Comparison of ENCODE assay signal across 16 cellular contexts in the genomic region with DNA sequence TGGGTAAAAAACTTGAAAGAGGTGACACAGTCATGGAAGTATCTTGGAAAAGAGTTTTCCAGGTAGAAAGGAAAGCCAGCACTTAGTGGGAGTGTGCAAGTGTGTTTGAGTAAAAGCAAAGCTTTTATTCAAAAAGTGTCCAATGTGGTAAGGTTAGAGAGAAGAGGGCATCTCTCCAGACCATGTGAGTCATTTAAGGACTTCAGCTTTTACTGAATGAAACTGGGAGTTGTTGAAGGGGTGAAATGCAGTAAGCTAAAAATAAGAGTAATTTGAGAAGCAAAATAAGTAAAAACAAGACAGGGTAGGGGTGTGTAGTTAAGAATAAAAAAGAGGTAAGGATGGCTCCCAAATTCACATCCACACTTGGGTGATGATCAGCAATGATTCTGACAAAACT.
DNase-seq lines count a peak whose midpoint lies in the region; ATAC-seq and TF ChIP-seq lines count a peak whose summit lies in the region.
"Had no signal": no experiment of that assay in that cellular context is flagged by ENCODE, and none has a peak within 500 bp of the region (broad histone marks: within the 10 kb centered on the region; RNA-seq: fewer than 3 reads in every experiment).

No MANE protein-coding gene starts in this region.

- no peaks in the 10 kb centered on the region for H3K27me3 Mint-ChIP-seq in natural killer cell treated with Interleukin-12 subunit alpha and Interleukin-12 subunit beta and Interleukin-15 and Interleukin-18, amount 100 ng/mL, for 72 hours
- H3K27me3 Mint-ChIP-seq: activated CD8-positive, alpha-beta T cell treated with anti-CD3 and anti-CD28 coated beads for 36 hours; IgD-negative memory B cell had no signal

- intact Hi-C loops in left cardiac atrium (cut with DNase I), result no loop called here

- ATAC-seq in GM18520 (IDR thresholded peaks at IDR 0.05; ENCODE audit: unreplicated experiment) (peak; percentile 96), GM21529 (IDR thresholded peaks at IDR 0.05; ENCODE audit: unreplicated experiment) (peak; percentile 100), HG03103 (IDR thresholded peaks at IDR 0.05; ENCODE audit: low read depth, unreplicated experiment) (peak; percentile 98), left cardiac atrium (no peak)
- no peak for ATAC-seq in stimulated activated naive CD8-positive, alpha-beta T cell treated with anti-CD3 and anti-CD28 coated beads, Interleukin-15, Interleukin-2, amounts not matched to agents 100 U/mL and 50 U/mL, for 24 hours
- ATAC-seq in natural killer cell treated with Interleukin-12 subunit alpha and Interleukin-12 subunit beta and Interleukin-15 and Interleukin-18, amount 100 ng/mL, for 72 hours, result no peak
- ATAC-seq: activated CD8-positive, alpha-beta T cell treated with anti-CD3 and anti-CD28 coated beads for 36 hours; left colon had no signal

- peaks cover 8% of the 10 kb centered on the region for H3K9me3 Mint-ChIP-seq in natural killer cell treated with Interleukin-12 subunit alpha and Interleukin-12 subunit beta and Interleukin-15 and Interleukin-18, amount 100 ng/mL, for 72 hours
- H3K9me3 Mint-ChIP-seq: activated CD8-positive, alpha-beta T cell treated with anti-CD3 and anti-CD28 coated beads for 36 hours; IgD-negative memory B cell had no signal

- H3K27ac Mint-ChIP-seq in natural killer cell treated with Interleukin-12 subunit alpha and Interleukin-12 subunit beta and Interleukin-15 and Interleukin-18, amount 100 ng/mL, for 72 hours, result no peak overlapping the region
- H3K27ac Mint-ChIP-seq: activated CD8-positive, alpha-beta T cell treated with anti-CD3 and anti-CD28 coated beads for 36 hours; IgD-negative memory B cell had no signal

- no peak overlapping the region for H3K4me3 ChIP-seq in choroid plexus epithelial cell (ENCODE audit: low read depth, low read length)
- H3K4me3 ChIP-seq: tibial nerve had no signal

- DNase-seq in choroid plexus epithelial cell (ENCODE audit: low read depth), result peak; percentile 32
- DNase-seq in stimulated activated naive CD8-positive, alpha-beta T cell treated with anti-CD3 and anti-CD28 coated beads, Interleukin-15, Interleukin-2, amounts not matched to agents 100 U/mL and 50 U/mL, for 24 hours, result no peak
- DNase-seq in left cardiac atrium, result no peak
- no peak for DNase-seq in epidermal melanocyte (ENCODE audit: insufficient read length, low spot score)
- DNase-seq in natural killer cell treated with Interleukin-12 subunit alpha and Interleukin-12 subunit beta and Interleukin-15 and Interleukin-18, amount 100 ng/mL, for 72 hours (ENCODE audit: low spot score), result no peak
- DNase-seq: activated CD8-positive, alpha-beta T cell treated with anti-CD3 and anti-CD28 coated beads for 36 hours; erythroblast; left colon; NCI-H446 treated with DMSO at 0.1 percent for 48 hours; nucleus accumbens; stimulated activated CD4-positive, alpha-beta T cell treated with anti-CD3 and anti-CD28 coated beads, Interleukin-4, amount 100 ng/mL, for 24 hours had no signal

- no peaks in the 10 kb centered on the region for H3K4me1 Mint-ChIP-seq in natural killer cell treated with Interleukin-12 subunit alpha and Interleukin-12 subunit beta and Interleukin-15 and Interleukin-18, amount 100 ng/mL, for 72 hours (ENCODE audit: low read depth in 2 of 2)
- H3K4me1 Mint-ChIP-seq: IgD-negative memory B cell had no signal

- H3K36me3 Mint-ChIP-seq in natural killer cell treated with Interleukin-12 subunit alpha and Interleukin-12 subunit beta and Interleukin-15 and Interleukin-18, amount 100 ng/mL, for 72 hours, result no peaks in the 10 kb centered on the region
- H3K36me3 Mint-ChIP-seq: IgD-negative memory B cell had no signal

- TF ChIP-seq CTCF in choroid plexus epithelial cell (conservative IDR thresholded peaks at IDR 0.05; ENCODE audit: low read depth, low read length), result no peak

- no peak overlapping the region for H3K4me3 Mint-ChIP-seq in natural killer cell treated with Interleukin-12 subunit alpha and Interleukin-12 subunit beta and Interleukin-15 and Interleukin-18, amount 100 ng/mL, for 72 hours
- H3K4me3 Mint-ChIP-seq: activated CD8-positive, alpha-beta T cell treated with anti-CD3 and anti-CD28 coated beads for 36 hours; IgD-negative memory B cell had no signal

Comparison
In these comparisons a context has a peak if more than half of its experiments do, and no peak if none do; other contexts are left out.
1. ATAC-seq: peak in GM18520 (single experiment), GM21529 (single experiment) and HG03103 (single experiment); none in stimulated activated naive CD8-positive, alpha-beta T cell treated with anti-CD3 and anti-CD28 coated beads, Interleukin-15, Interleukin-2, amounts not matched to agents 100 U/mL and 50 U/mL, for 24 hours (single experiment), left cardiac atrium (0 of 2) and natural killer cell treated with Interleukin-12 subunit alpha and Interleukin-12 subunit beta and Interleukin-15 and Interleukin-18, amount 100 ng/mL, for 72 hours (0 of 2).